In genomic region chr1:246761386-246761785, GRCh38 we compare ENCODE assay signal across 24 cellular contexts.
"Had no signal": no experiment of that assay in that cellular context is flagged by ENCODE, and none has a peak within 500 bp of the region (broad histone marks: within the 10 kb centered on the region; RNA-seq: fewer than 3 reads in every experiment).

No MANE protein-coding gene starts in this region.

- H3K27ac Mint-ChIP-seq: activated CD4-positive, alpha-beta T cell treated with anti-CD3 and anti-CD28 coated beads, Interleukin-2, amount 10 ng/mL, durations not matched to agents 24 days and 14 days; activated CD8-positive, alpha-beta T cell treated with anti-CD3 and anti-CD28 coated beads, Interleukin-2, amount 10 ng/mL, durations not matched to agents 7 days and 5 days; activated naive CD8-positive, alpha-beta T cell; memory B cell; naive thymus-derived CD4-positive, alpha-beta T cell; T-helper 2 cell treated with Interferon-gamma antibody and Interleukin-4, amounts not matched to agents 5 μg/mL and 100 μg/mL, for 36 hours had no signal

- H3K27me3 Mint-ChIP-seq: activated CD4-positive, alpha-beta T cell treated with anti-CD3 and anti-CD28 coated beads, Interleukin-2, amount 10 ng/mL, durations not matched to agents 24 days and 14 days; activated naive CD8-positive, alpha-beta T cell; memory B cell; naive thymus-derived CD4-positive, alpha-beta T cell had no signal

- H3K4me1 Mint-ChIP-seq: activated CD4-positive, alpha-beta T cell treated with anti-CD3 and anti-CD28 coated beads, Interleukin-2, amount 10 ng/mL, durations not matched to agents 24 days and 14 days had no signal

- H3K4me1 ChIP-seq: breast epithelium, left lung, vagina had no signal

- ATAC-seq: activated CD8-positive, alpha-beta T cell treated with anti-CD3 and anti-CD28 coated beads, Interleukin-2, amount 10 ng/mL, durations not matched to agents 7 days and 5 days; left lung; mucosa of descending colon; naive thymus-derived CD4-positive, alpha-beta T cell had no signal

- H2AFZ ChIP-seq: hepatocyte had no signal

- H3K4me3 ChIP-seq: breast epithelium, hepatocyte, left lung, mucosa of descending colon, transverse colon, vagina had no signal

- DNase-seq: activated CD4-positive, alpha-beta T cell treated with anti-CD3 and anti-CD28 coated beads, Interleukin-2, amount 10 ng/mL, durations not matched to agents 24 days and 14 days; activated CD4-positive, CD25-positive, alpha-beta regulatory T cell; activated CD8-positive, alpha-beta memory T cell treated with anti-CD3 and anti-CD28 coated beads, Interleukin-2, amount 50 U/mL, for 4 hours; activated CD8-positive, alpha-beta T cell treated with anti-CD3 and anti-CD28 coated beads, Interleukin-2, amount 10 ng/mL, durations not matched to agents 7 days and 5 days; activated gamma-delta T cell treated with Interleukin-2 at 50 U/mL for 16 hours; activated T-cell treated with anti-CD3 and anti-CD28 coated beads, Interleukin-2, amount 50 U/mL, for 48 hours; anterior cingulate cortex; left lung; mucosa of descending colon; naive thymus-derived CD4-positive, alpha-beta T cell; posterior cingulate gyrus; retina; small intestine; stimulated activated CD4-positive, alpha-beta T cell treated with anti-CD3 and anti-CD28 coated beads, Interleukin-4, amount 100 ng/mL, for 24 hours; stimulated activated naive CD4-positive, alpha-beta T cell; transverse colon had no signal

- H3K4me2 ChIP-seq: hepatocyte had no signal

- H3K27ac ChIP-seq: breast epithelium, hepatocyte, left lung, neutrophil, transverse colon, vagina had no signal

- H3K27me3 ChIP-seq: breast epithelium, hepatocyte, left lung, neutrophil, transverse colon, vagina had no signal

- H3K36me3 ChIP-seq: breast epithelium had no signal

- H3K4me3 Mint-ChIP-seq: activated CD4-positive, alpha-beta T cell treated with anti-CD3 and anti-CD28 coated beads, Interleukin-2, amount 10 ng/mL, durations not matched to agents 24 days and 14 days; activated CD8-positive, alpha-beta T cell treated with anti-CD3 and anti-CD28 coated beads, Interleukin-2, amount 10 ng/mL, durations not matched to agents 7 days and 5 days; activated naive CD8-positive, alpha-beta T cell; memory B cell; naive thymus-derived CD4-positive, alpha-beta T cell; T-helper 2 cell treated with Interferon-gamma antibody and Interleukin-4, amounts not matched to agents 5 μg/mL and 100 μg/mL, for 36 hours had no signal

- H3K79me2 ChIP-seq: hepatocyte had no signal

- H3K9me3 ChIP-seq: breast epithelium, left lung, mucosa of descending colon, neutrophil, transverse colon, vagina had no signal

- H3K9me3 Mint-ChIP-seq: activated CD4-positive, alpha-beta T cell treated with anti-CD3 and anti-CD28 coated beads, Interleukin-2, amount 10 ng/mL, durations not matched to agents 24 days and 14 days; memory B cell; naive thymus-derived CD4-positive, alpha-beta T cell; T-helper 2 cell treated with Interferon-gamma antibody and Interleukin-4, amounts not matched to agents 5 μg/mL and 100 μg/mL, for 36 hours had no signal

- FAIRE-seq: keratinocyte, small intestine had no signal
